In the genomic region with DNA sequence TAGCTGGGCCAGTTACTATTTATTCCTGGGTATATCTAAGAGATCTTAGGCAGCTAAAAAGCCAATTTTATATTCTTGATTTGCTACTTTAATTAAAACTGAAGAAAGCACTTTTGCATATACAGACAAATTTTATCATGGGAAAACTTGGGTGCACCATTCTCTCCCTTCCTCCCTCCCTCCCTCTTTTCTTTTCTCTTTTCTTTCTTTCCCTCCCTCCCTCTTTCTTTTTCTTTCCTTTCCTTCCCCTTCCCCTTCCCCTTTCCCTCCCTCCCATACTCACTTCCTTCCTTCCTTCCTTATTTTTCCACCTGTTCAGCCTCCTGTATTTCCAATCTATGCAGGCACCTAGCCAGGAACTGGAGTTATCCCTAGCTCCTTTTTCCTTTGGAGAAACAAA, we compare ENCODE assay signal across 18 cellular contexts.
A peak's percentile ranks its signal among the peaks of the same experiment; 100 is the strongest.
DNase-seq lines count a peak whose midpoint lies in the region; ATAC-seq, FAIRE-seq and TF ChIP-seq lines count a peak whose summit lies in the region.
"Had no signal": no experiment of that assay in that cellular context is flagged by ENCODE, and none has a peak within 500 bp of the region (broad histone marks: within the 10 kb centered on the region; RNA-seq: fewer than 3 reads in every experiment).

No MANE protein-coding gene starts in this region.

- H3K27me3 Mint-ChIP-seq in stimulated activated naive CD8-positive, alpha-beta T cell treated with anti-CD3 and anti-CD28 coated beads, Interleukin-15, Interleukin-2, amounts not matched to agents 100 ng/mL and 50 ng/mL, for 24 hours, result peaks cover 5% of the 10 kb centered on the region
- H3K27me3 Mint-ChIP-seq in activated CD4-positive, alpha-beta T cell treated with anti-CD3 and anti-CD28 coated beads for 36 hours, result no peaks in the 10 kb centered on the region

- H3K27ac Mint-ChIP-seq in stimulated activated naive CD8-positive, alpha-beta T cell treated with anti-CD3 and anti-CD28 coated beads, Interleukin-15, Interleukin-2, amounts not matched to agents 100 ng/mL and 50 ng/mL, for 24 hours, result peak overlapping the region; percentile 38
- H3K27ac Mint-ChIP-seq in activated CD4-positive, alpha-beta T cell treated with anti-CD3 and anti-CD28 coated beads for 36 hours, result no peak overlapping the region
- H3K27ac Mint-ChIP-seq: CD4-positive, alpha-beta memory T cell had no signal

- no peaks in the 10 kb centered on the region for H3K4me1 Mint-ChIP-seq in stimulated activated naive CD8-positive, alpha-beta T cell treated with anti-CD3 and anti-CD28 coated beads, Interleukin-15, Interleukin-2, amounts not matched to agents 100 ng/mL and 50 ng/mL, for 24 hours (ENCODE audit: low read depth)
- no peaks in the 10 kb centered on the region for H3K4me1 Mint-ChIP-seq in activated CD4-positive, alpha-beta T cell treated with anti-CD3 and anti-CD28 coated beads for 36 hours
- H3K4me1 Mint-ChIP-seq: CD4-positive, alpha-beta memory T cell had no signal

- no peaks in the 10 kb centered on the region for H3K36me3 Mint-ChIP-seq in stimulated activated naive CD8-positive, alpha-beta T cell treated with anti-CD3 and anti-CD28 coated beads, Interleukin-15, Interleukin-2, amounts not matched to agents 100 ng/mL and 50 ng/mL, for 24 hours (ENCODE audit: low read depth)
- H3K36me3 Mint-ChIP-seq in activated CD4-positive, alpha-beta T cell treated with anti-CD3 and anti-CD28 coated beads for 36 hours (ENCODE audit: low read depth), result no peaks in the 10 kb centered on the region
- H3K36me3 Mint-ChIP-seq: CD4-positive, alpha-beta memory T cell had no signal

- no peaks in the 10 kb centered on the region for H3K9me3 ChIP-seq in spleen
- H3K9me3 ChIP-seq: HAP-1 had no signal

- H3K4me3 Mint-ChIP-seq in stimulated activated naive CD8-positive, alpha-beta T cell treated with anti-CD3 and anti-CD28 coated beads, Interleukin-15, Interleukin-2, amounts not matched to agents 100 ng/mL and 50 ng/mL, for 24 hours, result no peak overlapping the region
- no peak overlapping the region for H3K4me3 Mint-ChIP-seq in activated CD4-positive, alpha-beta T cell treated with anti-CD3 and anti-CD28 coated beads for 36 hours
- H3K4me3 Mint-ChIP-seq: CD4-positive, alpha-beta memory T cell had no signal

- no peak for ATAC-seq in stimulated activated naive CD8-positive, alpha-beta T cell treated with anti-CD3 and anti-CD28 coated beads, Interleukin-15, Interleukin-2, amounts not matched to agents 100 U/mL and 50 U/mL, for 24 hours
- ATAC-seq in activated CD4-positive, alpha-beta T cell treated with anti-CD3 and anti-CD28 coated beads for 36 hours, result no peak

- TF ChIP-seq POLR2A in spleen (IDR thresholded peaks at IDR 0.05) (no peak), GM12891 (IDR thresholded peaks at IDR 0.05; ENCODE audit: low read depth, low read length) (no peak)

- H3K4me1 ChIP-seq in spleen, result peaks cover 0 to 37% (median 13%) of the 10 kb centered on the region in 6 donors

- H3K9me3 Mint-ChIP-seq in stimulated activated naive CD8-positive, alpha-beta T cell treated with anti-CD3 and anti-CD28 coated beads, Interleukin-15, Interleukin-2, amounts not matched to agents 100 ng/mL and 50 ng/mL, for 24 hours, result no peaks in the 10 kb centered on the region
- no peaks in the 10 kb centered on the region for H3K9me3 Mint-ChIP-seq in activated CD4-positive, alpha-beta T cell treated with anti-CD3 and anti-CD28 coated beads for 36 hours (ENCODE audit: low read depth)
- H3K9me3 Mint-ChIP-seq: CD4-positive, alpha-beta memory T cell had no signal

- intact Hi-C loops in spleen (cut with DNase I; ENCODE audit: low total_unique reads), result no loop called here
- intact Hi-C loops in activated CD4-positive, alpha-beta T cell treated with anti-CD3 and anti-CD28 coated beads for 36 hours (cut with DNase I, micrococcal nuclease), result no loop called here

- H3K36me3 ChIP-seq in spleen, result peaks cover 0 to 22% (median 0%) of the 10 kb centered on the region in 6 donors
- H3K36me3 ChIP-seq: HAP-1 had no signal

- no peak for FAIRE-seq in GM12891 (lab: Jason Lieb, UNC)
- FAIRE-seq: GM12892, H54 had no signal

- TF ChIP-seq CTCF in coronary artery (IDR thresholded peaks at IDR 0.05) (no peak), spleen (IDR thresholded peaks at IDR 0.05 in 8 of 11, conservative IDR thresholded peaks at IDR 0.05 in 3 of 11) (no peak)

- CTCF ChIA-PET in activated CD4-positive, alpha-beta T cell treated with anti-CD3 and anti-CD28 coated beads for 36 hours (lab: Charles Lee), result no interaction called here

- no peaks in the 10 kb centered on the region for H3K27me3 ChIP-seq in spleen (replicated peaks in 1 of 7)

- H3K4me3 ChIP-seq in coronary artery (no peak overlapping the region), spleen (no peak overlapping the region)
- H3K4me3 ChIP-seq: HAP-1 had no signal

- H3K27ac ChIP-seq in coronary artery (peak overlapping the region; percentile 57 to 81), spleen (peak overlapping the region in 5 of 8 donors; percentile 13 to 73 (median 65))

- no peak for DNase-seq in stimulated activated naive CD8-positive, alpha-beta T cell treated with anti-CD3 and anti-CD28 coated beads, Interleukin-15, Interleukin-2, amounts not matched to agents 100 U/mL and 50 U/mL, for 24 hours
- DNase-seq in coronary artery (ENCODE audit: low spot score) (no peak), spleen (no peak), globus pallidus (ENCODE audit: low spot score) (no peak), GM12891 (ENCODE audit: insufficient read length, low spot score) (no peak)
- no peak for DNase-seq in activated CD4-positive, alpha-beta T cell treated with anti-CD3 and anti-CD28 coated beads for 36 hours
- DNase-seq: C1 segment of cervical spinal cord; Calu3; CD4-positive, alpha-beta memory T cell; COR-L47; DMS53; DMS79 treated with DMSO at 0.1 percent for 48 hours; GF-D8; GOT3 had no signal

- POLR2A ChIA-PET in activated CD4-positive, alpha-beta T cell treated with anti-CD3 and anti-CD28 coated beads for 36 hours (lab: Charles Lee), result no interaction called here

TF ChIP-seq in GM12891, 5 proteins besides CTCF, POLR2A, EP300 and RAD21:
- TF ChIP-seq POLR2AphosphoS5 (IDR thresholded peaks at IDR 0.05; ENCODE audit: low read depth, low read length), result no peak
- TF ChIP-seq TAF1 (IDR thresholded peaks at IDR 0.05; ENCODE audit: low read depth, low read length), result no peak
